Comparison of ENCODE assay signal across 18 cellular contexts in genomic region chr18:7879717-7880116, GRCh38.
A peak's percentile ranks its signal among the peaks of the same experiment; 100 is the strongest.
DNase-seq lines count a peak whose midpoint lies in the region; ATAC-seq lines count a peak whose summit lies in the region.
"Had no signal": no experiment of that assay in that cellular context is flagged by ENCODE, and none has a peak within 500 bp of the region (broad histone marks: within the 10 kb centered on the region; RNA-seq: fewer than 3 reads in every experiment).

No MANE protein-coding gene starts in this region.

- ATAC-seq in GM21447 (IDR thresholded peaks at IDR 0.05; ENCODE audit: unreplicated experiment) = no peak
- ATAC-seq: GM23338, HepG2 had no signal

- DNase-seq in NCI-H146 (lab: John Stamatoyannopoulos, UW) = peak; percentile 24
- DNase-seq in NCI-H146 treated with DMSO at 0.1 percent for 48 hours (lab: John Stamatoyannopoulos, UW; ENCODE audit: unreplicated experiment) = no peak
- DNase-seq in HK-2 (ENCODE audit: unreplicated experiment) = peak; percentile 8
- peak; percentile 37 for DNase-seq in glomerular visceral epithelial cell (ENCODE audit: extremely low spot score)
- peak; percentile 81 for DNase-seq in renal cortical epithelial cell (ENCODE audit: low read depth)
- DNase-seq in cerebellar nuclear complex (lab: John Stamatoyannopoulos, UW) = no peak
- no peak for DNase-seq in activated CD4-positive, alpha-beta T cell treated with anti-CD3 and anti-CD28 coated beads, Interleukin-2, amount 50 U/mL, for 1 hour
- DNase-seq: 8988T; CD4-positive, alpha-beta memory T cell; DND-41; GDM1; NCI-H1048; NCI-H1694 treated with DMSO at 0.1 percent for 48 hours; NCI-H510A treated with DMSO at 0.1 percent for 48 hours; RPMI8226 had no signal

Comparison
In these comparisons a context has a peak if more than half of its experiments do, and no peak if none do; other contexts are left out.
1. DNase-seq: peak in NCI-H146 (single experiment), HK-2 (single experiment), glomerular visceral epithelial cell (single experiment) and renal cortical epithelial cell (single experiment); none in NCI-H146 treated with DMSO at 0.1 percent for 48 hours (single experiment), cerebellar nuclear complex (0 of 2) and activated CD4-positive, alpha-beta T cell treated with anti-CD3 and anti-CD28 coated beads, Interleukin-2, amount 50 U/mL, for 1 hour (single experiment).